Comparison of ENCODE assay signal across 1 cellular context in the genomic region with DNA sequence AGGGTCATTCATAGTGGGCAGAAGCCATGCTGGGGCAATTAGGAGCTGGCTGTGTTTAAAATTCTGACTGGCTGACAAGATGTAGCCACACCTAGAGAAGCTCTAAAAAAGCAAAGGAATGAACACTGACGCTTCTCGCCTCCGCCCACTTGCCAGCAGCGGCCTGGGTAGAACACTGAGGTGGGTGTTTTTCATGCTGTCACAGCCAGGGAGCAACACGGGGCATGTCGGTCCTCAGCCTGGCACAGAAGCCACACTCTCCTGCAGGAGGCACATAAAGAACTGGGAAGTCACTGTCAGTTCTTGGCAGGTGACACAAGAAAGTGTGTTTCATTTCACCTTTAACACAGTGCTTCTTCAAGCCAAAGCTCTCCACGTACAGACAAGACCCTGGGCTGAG.
TF ChIP-seq lines count a peak whose summit lies in the region.

No MANE protein-coding gene starts in this region.

TF ChIP-seq in HEK293, 187 proteins besides CTCF, POLR2A, EP300 and RAD21 (continued from another document):
- TF ChIP-seq, protein P1, sequence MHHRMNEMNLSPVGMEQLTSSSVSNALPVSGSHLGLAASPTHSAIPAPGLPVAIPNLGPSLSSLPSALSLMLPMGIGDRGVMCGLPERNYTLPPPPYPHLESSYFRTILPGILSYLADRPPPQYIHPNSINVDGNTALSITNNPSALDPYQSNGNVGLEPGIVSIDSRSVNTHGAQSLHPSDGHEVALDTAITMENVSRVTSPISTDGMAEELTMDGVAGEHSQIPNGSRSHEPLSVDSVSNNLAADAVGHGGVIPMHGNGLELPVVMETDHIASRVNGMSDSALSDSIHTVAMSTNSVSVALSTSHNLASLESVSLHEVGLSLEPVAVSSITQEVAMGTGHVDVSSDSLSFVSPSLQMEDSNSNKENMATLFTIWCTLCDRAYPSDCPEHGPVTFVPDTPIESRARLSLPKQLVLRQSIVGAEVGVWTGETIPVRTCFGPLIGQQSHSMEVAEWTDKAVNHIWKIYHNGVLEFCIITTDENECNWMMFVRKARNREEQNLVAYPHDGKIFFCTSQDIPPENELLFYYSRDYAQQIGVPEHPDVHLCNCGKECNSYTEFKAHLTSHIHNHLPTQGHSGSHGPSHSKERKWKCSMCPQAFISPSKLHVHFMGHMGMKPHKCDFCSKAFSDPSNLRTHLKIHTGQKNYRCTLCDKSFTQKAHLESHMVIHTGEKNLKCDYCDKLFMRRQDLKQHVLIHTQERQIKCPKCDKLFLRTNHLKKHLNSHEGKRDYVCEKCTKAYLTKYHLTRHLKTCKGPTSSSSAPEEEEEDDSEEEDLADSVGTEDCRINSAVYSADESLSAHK (tag by site-specific recombination; IDR thresholded peaks at IDR 0.05), result no peak
